ENCODE assay signal across 8 cellular contexts in the genomic region with DNA sequence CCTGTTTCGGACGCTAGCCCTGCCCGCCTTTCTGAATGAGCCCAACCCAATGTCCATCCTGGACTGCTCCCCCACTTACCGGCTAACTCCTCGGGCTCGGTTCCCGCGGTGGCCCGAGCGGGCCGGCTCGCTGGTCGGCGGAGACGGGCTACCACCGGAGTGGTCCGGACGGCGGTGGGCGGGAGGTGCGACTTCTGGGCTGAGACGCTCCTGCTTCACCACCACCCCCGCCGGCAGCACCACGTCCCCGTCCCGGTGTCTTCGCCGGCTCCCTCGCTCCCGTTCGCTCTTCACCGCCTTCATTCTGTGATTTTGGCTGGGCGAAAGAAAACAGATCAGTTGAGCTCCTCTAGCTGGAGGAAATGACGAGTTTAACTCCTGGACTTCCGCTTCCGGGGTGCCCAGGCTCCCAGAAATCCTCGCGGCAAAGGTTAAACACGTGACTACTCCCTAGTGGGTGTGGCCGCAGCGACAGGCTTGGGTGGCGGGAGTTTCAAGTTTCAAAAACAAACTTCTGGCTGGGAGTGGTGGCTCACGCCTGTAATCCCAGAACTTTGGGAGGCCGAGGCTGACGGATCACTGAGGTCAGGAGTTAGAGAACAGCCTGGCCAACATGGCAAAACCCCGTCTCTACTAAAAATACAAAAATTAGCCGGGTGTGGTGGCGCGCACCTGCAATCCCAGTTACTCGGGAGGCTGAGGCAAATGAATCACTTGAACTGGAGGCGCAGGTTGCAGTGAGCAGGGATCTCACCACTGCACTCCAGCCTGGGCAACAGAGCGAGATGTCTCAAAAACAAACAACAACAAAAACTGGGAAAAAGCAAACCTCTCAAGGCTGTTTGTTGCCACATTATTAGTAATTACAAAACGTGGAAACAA. TPM values are rescaled to one million over a fixed set of nuclear protein-coding genes. Genes with fewer than 3 reads are reported as not detected.
DNase-seq lines count a peak whose midpoint lies in the region; ATAC-seq and TF ChIP-seq lines count a peak whose summit lies in the region.

A gene with protein sequence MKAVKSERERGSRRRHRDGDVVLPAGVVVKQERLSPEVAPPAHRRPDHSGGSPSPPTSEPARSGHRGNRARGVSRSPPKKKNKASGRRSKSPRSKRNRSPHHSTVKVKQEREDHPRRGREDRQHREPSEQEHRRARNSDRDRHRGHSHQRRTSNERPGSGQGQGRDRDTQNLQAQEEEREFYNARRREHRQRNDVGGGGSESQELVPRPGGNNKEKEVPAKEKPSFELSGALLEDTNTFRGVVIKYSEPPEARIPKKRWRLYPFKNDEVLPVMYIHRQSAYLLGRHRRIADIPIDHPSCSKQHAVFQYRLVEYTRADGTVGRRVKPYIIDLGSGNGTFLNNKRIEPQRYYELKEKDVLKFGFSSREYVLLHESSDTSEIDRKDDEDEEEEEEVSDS (minus strand): TSS at position 367 of the 882 bp plus-strand sequence. CDS start 64 bp downstream, at position 303.

- no peaks in the 10 kb centered on the region for H3K9me3 ChIP-seq in prostate gland

- H3K36me3 ChIP-seq in prostate gland, result no peaks in the 10 kb centered on the region

- WGBS in prostate gland, result 14% methylated on average over 51 of the region's 54 CpGs

- ATAC-seq in HG02884 (IDR thresholded peaks at IDR 0.05; ENCODE audit: unreplicated experiment) (peak; percentile 62), left ventricle myocardium superior (peak; percentile 94)

- intact Hi-C loops in left ventricle myocardium superior (cut with micrococcal nuclease), result no loop called here
- intact Hi-C loops in prostate gland (cut with DNase I), result loop anchor here (10.0 kb wide), 1 partner anchor 251 kb away; the partner anchor contains the start of genes C1orf122 and YRDC

- H3K27ac ChIP-seq in prostate gland, result peak within 1 kb of the TSS; percentile 76 to 82

- H3K27me3 ChIP-seq in prostate gland (replicated peaks; ENCODE audit: insufficient read depth), result no peaks in the 10 kb centered on the region

- TF ChIP-seq POLR2A in GM10847 (IDR thresholded peaks at IDR 0.05; ENCODE audit: extremely low read depth, insufficient read length) (peak; percentile 41), prostate gland (IDR thresholded peaks at IDR 0.05) (no peak)

- TF ChIP-seq CTCF in prostate gland (IDR thresholded peaks at IDR 0.05), result peak in 2 of 4 experiments; percentile 23 to 25

- peaks cover 10% of the 10 kb centered on the region for H3K4me1 ChIP-seq in prostate gland (replicated peaks)

- peak within 1 kb of the TSS; percentile 89 to 93 for H3K4me3 ChIP-seq in prostate gland

- DNase-seq in NCI-H187 treated with DMSO at 0.1 percent for 48 hours (lab: John Stamatoyannopoulos, UW) (peak; percentile 66), T-helper 2 cell (peak; percentile 65 to 97 (median 87)), amygdala (lab: John Stamatoyannopoulos, UW) (peak; percentile 56 to 99 (median 92)), left ventricle myocardium superior (peak; percentile 88), prostate gland (ENCODE audit: low spot score) (peak; percentile 93), ureter (ENCODE audit: low spot score) (peak; percentile 95)

RNA-seq across cellular contexts. Expression of the gene that starts here (rescaled TPM):
- total RNA-seq in left ventricle myocardium superior (9.7 TPM), prostate gland (10 to 100 TPM; 27.6 to 45.7 TPM), ureter (20.0 TPM)

Comparison
In these comparisons a context has a peak if more than half of its experiments do, and no peak if none do; other contexts are left out.
1. Peak in every context shown above with its lines: DNase-seq, ATAC-seq, H3K4me3 ChIP-seq and H3K27ac ChIP-seq.